ENCODE assay signal across 8 cellular contexts in the genomic region with DNA sequence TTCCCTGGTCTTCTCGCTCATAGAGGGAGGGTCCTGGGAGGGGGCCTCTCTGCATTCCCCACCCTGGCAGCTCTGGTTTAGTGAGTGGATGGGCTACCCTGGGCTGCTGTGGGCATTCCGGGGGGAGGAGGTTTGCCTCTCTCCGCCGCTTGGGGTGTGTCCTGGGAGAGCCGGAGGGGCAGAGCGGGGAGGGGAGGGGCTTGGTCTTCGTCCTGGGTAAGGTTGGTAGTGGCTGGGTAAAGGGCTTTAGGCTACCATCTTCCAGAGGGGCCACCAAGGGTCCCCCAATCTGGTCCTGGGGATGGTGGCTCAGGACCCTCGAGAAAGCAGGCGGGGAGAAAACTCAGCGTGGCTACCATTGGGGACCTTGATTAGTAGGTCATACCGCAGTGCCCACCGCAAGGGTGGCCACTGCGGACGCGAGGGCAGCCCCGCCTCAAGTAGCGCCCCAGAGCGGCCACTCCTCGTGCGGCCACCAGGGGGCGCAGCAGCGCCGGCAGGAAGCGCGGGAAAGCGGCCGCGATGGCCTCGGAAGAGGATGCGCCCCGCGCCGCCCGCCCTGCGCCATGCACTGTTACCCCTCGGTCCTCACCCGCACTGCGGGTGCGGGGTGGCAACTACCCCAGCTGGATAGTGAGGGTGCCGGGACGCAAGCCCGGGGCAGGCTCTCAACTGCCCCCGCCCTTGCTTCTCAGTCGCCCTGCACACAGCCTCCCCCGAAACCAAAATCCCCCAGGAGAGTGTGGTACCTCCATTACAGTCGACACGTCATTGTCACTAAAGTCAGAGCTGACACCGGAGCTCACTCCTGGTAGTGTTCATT. TPM values are rescaled to one million over a fixed set of nuclear protein-coding genes. Genes with fewer than 3 reads are reported as not detected.
DNase-seq lines count a peak whose midpoint lies in the region; ATAC-seq and TF ChIP-seq lines count a peak whose summit lies in the region.

No MANE protein-coding gene starts in this region.

- H4K20me1 ChIP-seq in PC-9 (ENCODE audit: insufficient read depth), result no peaks in the 10 kb centered on the region

- no peaks in the 10 kb centered on the region for H3K9me3 Mint-ChIP-seq in CD8-positive, alpha-beta memory T cell
- no peaks in the 10 kb centered on the region for H3K9me3 Mint-ChIP-seq in osteocyte (ENCODE audit: unreplicated experiment)

- ATAC-seq in HG02642 (IDR thresholded peaks at IDR 0.05; ENCODE audit: poor library complexity, unreplicated experiment) (peak; percentile 50), GM18873 (IDR thresholded peaks at IDR 0.05; ENCODE audit: low FRiP score, unreplicated experiment) (no peak)

- peaks cover 7 to 23% of the 10 kb centered on the region in 2 donors for H3K27me3 Mint-ChIP-seq in CD8-positive, alpha-beta memory T cell
- H3K27me3 Mint-ChIP-seq in osteocyte (ENCODE audit: unreplicated experiment), result peaks cover 15% of the 10 kb centered on the region

- POLR2A ChIA-PET in CD8-positive, alpha-beta memory T cell (lab: Charles Lee), result no interaction called here
- POLR2A ChIA-PET in PC-9 (lab: Charles Lee; ENCODE audit: unreplicated experiment), result no interaction called here

- H3F3A ChIP-seq in PC-9 (ENCODE audit: insufficient read depth, low read depth), result no peaks in the 10 kb centered on the region

- H3K36me3 Mint-ChIP-seq in CD8-positive, alpha-beta memory T cell, result no peaks in the 10 kb centered on the region
- H3K36me3 Mint-ChIP-seq in osteocyte (ENCODE audit: unreplicated experiment), result no peaks in the 10 kb centered on the region

- H3K27me3 ChIP-seq in CD8-positive, alpha-beta memory T cell (ENCODE audit: insufficient read depth, low read length, poor library complexity, severe bottlenecking), result peaks cover 4% of the 10 kb centered on the region
- H3K27me3 ChIP-seq in PC-9 (ENCODE audit: insufficient read depth, low read depth) (no peaks in the 10 kb centered on the region), tibial artery (peaks cover 0 to 14% of the 10 kb centered on the region in 2 donors)

- H2AFZ ChIP-seq in PC-9, result no peak overlapping the region

- H3K36me3 ChIP-seq in CD8-positive, alpha-beta memory T cell (ENCODE audit: insufficient read depth, low read length), result no peaks in the 10 kb centered on the region
- H3K36me3 ChIP-seq in PC-9 (ENCODE audit: low read depth), result no peaks in the 10 kb centered on the region
- H3K36me3 ChIP-seq in tibial artery, result no peaks in the 10 kb centered on the region

- DNase-seq in CD8-positive, alpha-beta memory T cell, result peak; percentile 44 to 72 (median 57)
- DNase-seq in PC-9 (peak in 1 of 2 experiments; percentile 55), activated T-helper 1 cell treated with Interleukin-2 at 50 U/mL for 16 hours (ENCODE audit: low read depth) (peak; percentile 51), foreskin melanocyte (peak; percentile 30), osteocyte (ENCODE audit: extremely low spot score, unreplicated experiment) (peak; percentile 86), tibial artery (no peak)

- no peaks in the 10 kb centered on the region for H3K4me1 ChIP-seq in CD8-positive, alpha-beta memory T cell (ENCODE audit: insufficient read depth, low read length)
- H3K4me1 ChIP-seq in PC-9 (replicated peaks; ENCODE audit: insufficient read depth), result no peaks in the 10 kb centered on the region
- H3K4me1 ChIP-seq in tibial artery, result peaks cover 0 to 13% (median 6%) of the 10 kb centered on the region in 4 donors

- H3K4me3 Mint-ChIP-seq in CD8-positive, alpha-beta memory T cell, result peak overlapping the region in 6 of 7 donors; percentile 47 to 78 (median 72)
- H3K4me3 Mint-ChIP-seq in osteocyte (ENCODE audit: unreplicated experiment), result peak overlapping the region; percentile 60

- no peak overlapping the region for H3K27ac ChIP-seq in CD8-positive, alpha-beta memory T cell (ENCODE audit: low read depth, low read length)
- no peak overlapping the region for H3K27ac ChIP-seq in PC-9
- H3K27ac ChIP-seq in tibial artery, result no peak overlapping the region

- H3K9me3 ChIP-seq in CD8-positive, alpha-beta memory T cell (ENCODE audit: low read length), result no peaks in the 10 kb centered on the region
- no peaks in the 10 kb centered on the region for H3K9me3 ChIP-seq in PC-9 (ENCODE audit: insufficient read depth, low read depth)
- no peaks in the 10 kb centered on the region for H3K9me3 ChIP-seq in tibial artery

- H3K4me2 ChIP-seq in PC-9, result peak overlapping the region; percentile 52

- intact Hi-C loops in PC-9 (cut with micrococcal nuclease; ENCODE audit: unreplicated experiment) (loop anchor here (1.0 to 5.0 kb wide), 3 partner anchors 78 to 578 kb away; no protein-coding TSS in a partner anchor), tibial artery (cut with DNase I; ENCODE audit: low total_unique reads) (loop anchor here (5.0 kb wide), 2 partner anchors 77 to 208 kb away; no protein-coding TSS in a partner anchor)

- no peak overlapping the region for H3K27ac Mint-ChIP-seq in CD8-positive, alpha-beta memory T cell
- no peak overlapping the region for H3K27ac Mint-ChIP-seq in osteocyte (ENCODE audit: unreplicated experiment)

- H3K4me3 ChIP-seq in CD8-positive, alpha-beta memory T cell (ENCODE audit: low read length), result peak overlapping the region; percentile 16
- H3K4me3 ChIP-seq in PC-9 (no peak overlapping the region), tibial artery (peak overlapping the region in 1 of 2 donors; percentile 24)

- TF ChIP-seq CTCF in PC-9 (conservative IDR thresholded peaks at IDR 0.05) (peak; percentile 88), osteocyte (IDR thresholded peaks at IDR 0.05) (peak; percentile 99), tibial artery (IDR thresholded peaks at IDR 0.05) (peak; percentile 91 to 95)

- BruUV-seq in PC-9 (replicated peaks; lab: Mats Ljungman, UMichigan), result no TSS peak

- H3K79me2 ChIP-seq in PC-9 (ENCODE audit: low read depth), result no peaks in the 10 kb centered on the region

- H3K9me2 ChIP-seq in PC-9 (ENCODE audit: insufficient read depth), result no peaks in the 10 kb centered on the region

- H3K4me1 Mint-ChIP-seq in CD8-positive, alpha-beta memory T cell, result peaks cover 2 to 10% (median 7%) of the 10 kb centered on the region in 3 donors
- H3K4me1 Mint-ChIP-seq in osteocyte (ENCODE audit: unreplicated experiment), result peaks cover 17% of the 10 kb centered on the region

- CTCF ChIA-PET in CD8-positive, alpha-beta memory T cell (lab: Charles Lee), result interaction anchor here (0.6 to 2.4 kb wide), 13 partner anchors 10 to 316 kb away, joined by 3 to 13 read pairs (median 4); no protein-coding TSS in a partner anchor
- CTCF ChIA-PET in PC-9 (lab: Charles Lee), result interaction anchor here (0.5 to 0.7 kb wide), 3 partner anchors 11 to 165 kb away, joined by 3 to 9 read pairs (median 4); no protein-coding TSS in a partner anchor

RNA-seq across cellular contexts. Expression of a gene that starts 44.1 kb away (rescaled TPM):
- total RNA-seq in CD8-positive, alpha-beta memory T cell, result 10 to 100 TPM; 12.8 to 12.9 TPM
- 6.5 TPM for polyA plus RNA-seq in CD8-positive, alpha-beta memory T cell
- total RNA-seq in PC-9 (2021) (3.0 and 4.4 TPM in 2 replicates), osteocyte (6.9 and 7.0 TPM in 2 replicates)

Comparison
In these comparisons a context has a peak if more than half of its experiments do, and no peak if none do; other contexts are left out.
1. DNase-seq: peak in CD8-positive, alpha-beta memory T cell (5 of 5), activated T-helper 1 cell treated with Interleukin-2 at 50 U/mL for 16 hours (single experiment), foreskin melanocyte (single experiment) and osteocyte (single experiment); none in tibial artery (0 of 2).
2. Peak in every context shown above with its lines, with median percentiles within 50 percentile points of each other: CTCF ChIP-seq.